In genomic region chr1:190478193-190479007, GRCh38 we compare ENCODE assay signal across 9 cellular contexts. TPM values are rescaled to one million over a fixed set of nuclear protein-coding genes. Genes with fewer than 3 reads are reported as not detected.
A peak's percentile ranks its signal among the peaks of the same experiment; 100 is the strongest.
DNase-seq lines count a peak whose midpoint lies in the region; ATAC-seq and TF ChIP-seq lines count a peak whose summit lies in the region.
"Had no signal": no experiment of that assay in that cellular context is flagged by ENCODE, and none has a peak within 500 bp of the region (broad histone marks: within the 10 kb centered on the region; RNA-seq: fewer than 3 reads in every experiment).

No MANE protein-coding gene starts in this region.

- no peak for TF ChIP-seq POLR2A in heart left ventricle (IDR thresholded peaks at IDR 0.05)

- TF ChIP-seq CTCF in heart left ventricle (IDR thresholded peaks at IDR 0.05): no peak

- in situ Hi-C loops in G401 (cut with HindIII; ENCODE audit: low sequenced_read_pairs): no loop called here

- H3K9me3 Mint-ChIP-seq in T-helper 2 cell treated with Interferon-gamma antibody and Interleukin-4, amounts not matched to agents 5 μg/mL and 100 μg/mL, for 36 hours: no peaks in the 10 kb centered on the region

- H3K27me3 ChIP-seq in HUES6 (ENCODE audit: control insufficient read depth, insufficient read depth, low read length) (peaks cover 65% of the 10 kb centered on the region), heart left ventricle (peaks cover 0 to 49% (median 30%) of the 10 kb centered on the region in 9 donors), rectal smooth muscle tissue (ENCODE audit: control insufficient read depth, insufficient read depth, low read length) (peaks cover 3% of the 10 kb centered on the region)

- H3K27ac ChIP-seq in HUES6 (ENCODE audit: low read depth, low read length) (no peak overlapping the region), heart left ventricle (peak overlapping the region in 1 of 12 donors; percentile 41), rectal smooth muscle tissue (ENCODE audit: low read depth, low read length) (no peak overlapping the region)
- H3K27ac ChIP-seq: HL-60 had no signal

- H3K4me1 Mint-ChIP-seq in T-helper 17 cell: peaks cover 2% of the 10 kb centered on the region
- H3K4me1 Mint-ChIP-seq in T-helper 2 cell treated with Interferon-gamma antibody and Interleukin-4, amounts not matched to agents 5 μg/mL and 100 μg/mL, for 36 hours (ENCODE audit: low read depth): no peaks in the 10 kb centered on the region

- H3K9me3 ChIP-seq in HUES6 (ENCODE audit: control insufficient read depth, insufficient read depth, low read depth, low read length): no peaks in the 10 kb centered on the region
- no peaks in the 10 kb centered on the region for H3K9me3 ChIP-seq in T-helper 17 cell (ENCODE audit: control insufficient read depth, low read length, poor library complexity, severe bottlenecking)
- no peaks in the 10 kb centered on the region for H3K9me3 ChIP-seq in heart left ventricle

- intact Hi-C loops in heart left ventricle (cut with DNase I): no loop called here

- DNase-seq in G401 (ENCODE audit: low spot score): peak; percentile 75
- DNase-seq in T-helper 17 cell: no peak
- peak in 1 of 5 donors; percentile 16 for DNase-seq in heart left ventricle
- no peak for DNase-seq in SW 1271 (lab: John Stamatoyannopoulos, UW)
- DNase-seq in T-helper 2 cell treated with Interferon-gamma antibody and Interleukin-4, amounts not matched to agents 5 μg/mL and 100 μg/mL, for 36 hours (ENCODE audit: low spot score): no peak
- DNase-seq in activated effector memory CD4-positive, alpha-beta T cell treated with Interleukin-2 at 50 U/mL for 16 hours: no peak

- H3K36me3 ChIP-seq in HUES6 (ENCODE audit: control insufficient read depth, insufficient read depth, low read length): no peaks in the 10 kb centered on the region
- no peaks in the 10 kb centered on the region for H3K36me3 ChIP-seq in heart left ventricle
- no peaks in the 10 kb centered on the region for H3K36me3 ChIP-seq in rectal smooth muscle tissue (ENCODE audit: control insufficient read depth, insufficient read depth, low read length)

- no peak overlapping the region for H3K27ac Mint-ChIP-seq in T-helper 17 cell
- H3K27ac Mint-ChIP-seq in T-helper 2 cell treated with Interferon-gamma antibody and Interleukin-4, amounts not matched to agents 5 μg/mL and 100 μg/mL, for 36 hours: no peak overlapping the region

- H3K9ac ChIP-seq in HUES6 (ENCODE audit: low read length): peak overlapping the region; percentile 51
- no peak overlapping the region for H3K9ac ChIP-seq in rectal smooth muscle tissue (ENCODE audit: low read length)

- ATAC-seq in T-helper 17 cell (no peak), heart left ventricle (peak in 3 of 4 donors; percentile 49 to 53 (median 50))

- WGBS in heart left ventricle, 4 donors: 1 to 3% (median 2%) methylated on average over 30 to 37 of the region's 37 CpGs

- H3K4me3 ChIP-seq in HUES6 (ENCODE audit: low read depth, low read length) (peak overlapping the region; percentile 76), heart left ventricle (peak overlapping the region in 10 of 12 donors; percentile 17 to 55 (median 33)), rectal smooth muscle tissue (ENCODE audit: low read length) (peak overlapping the region; percentile 68)

- H3K4me3 Mint-ChIP-seq in T-helper 17 cell: peak overlapping the region; percentile 21
- H3K4me3 Mint-ChIP-seq in T-helper 2 cell treated with Interferon-gamma antibody and Interleukin-4, amounts not matched to agents 5 μg/mL and 100 μg/mL, for 36 hours: no peak overlapping the region

- no peaks in the 10 kb centered on the region for H3K36me3 Mint-ChIP-seq in T-helper 17 cell (ENCODE audit: low read depth)
- H3K36me3 Mint-ChIP-seq in T-helper 2 cell treated with Interferon-gamma antibody and Interleukin-4, amounts not matched to agents 5 μg/mL and 100 μg/mL, for 36 hours (ENCODE audit: low read depth): no peaks in the 10 kb centered on the region

- H3K4me1 ChIP-seq in HUES6 (ENCODE audit: control insufficient read depth, insufficient read depth, low read length) (peaks cover 14% of the 10 kb centered on the region), heart left ventricle (peaks cover 0 to 10% (median 0%) of the 10 kb centered on the region in 12 donors), rectal smooth muscle tissue (ENCODE audit: control insufficient read depth, insufficient read depth, low read length) (no peaks in the 10 kb centered on the region)

- peaks cover 16% of the 10 kb centered on the region for H3K27me3 Mint-ChIP-seq in T-helper 17 cell
- peaks cover 41% of the 10 kb centered on the region for H3K27me3 Mint-ChIP-seq in T-helper 2 cell treated with Interferon-gamma antibody and Interleukin-4, amounts not matched to agents 5 μg/mL and 100 μg/mL, for 36 hours (ENCODE audit: low read depth)

RNA-seq across cellular contexts. Expression of gene BRINP3, which starts 0.7 kb away (rescaled TPM):
- not detected in 2 replicates for total RNA-seq in G401 (2014; rRNA removed; shearing (Covaris generic))
- total RNA-seq in T-helper 17 cell (not detected), heart left ventricle (1 to 10 TPM in 2 of 9 donors, under 1 TPM in 4, not detected in 3; 0.20 to 2.5 (median 0.41) TPM)
- 1 to 10 TPM in 1 of 2 donors, under 1 TPM in 1; 0.15 to 2.7 TPM for polyA plus RNA-seq in heart left ventricle
